Comparison of ENCODE assay signal across 20 cellular contexts in genomic region chr20:58433029-58433657, GRCh38. TPM values are rescaled to one million over a fixed set of nuclear protein-coding genes. Genes with fewer than 3 reads are reported as not detected.
DNase-seq lines count a peak whose midpoint lies in the region; ATAC-seq and TF ChIP-seq lines count a peak whose summit lies in the region.
"Had no signal": no experiment of that assay in that cellular context is flagged by ENCODE, and none has a peak within 500 bp of the region (broad histone marks: within the 10 kb centered on the region; RNA-seq: fewer than 3 reads in every experiment).

No MANE protein-coding gene starts in this region.

- peaks cover 13% of the 10 kb centered on the region for H3K36me3 Mint-ChIP-seq in activated naive CD8-positive, alpha-beta T cell
- peaks cover 25% of the 10 kb centered on the region for H3K36me3 Mint-ChIP-seq in activated naive CD8-positive, alpha-beta T cell treated with anti-CD3 and anti-CD28 coated beads, Interleukin-2, amount 50 U/mL, for 24 hours (ENCODE audit: low read depth)

- intact Hi-C loops in psoas muscle (cut with DNase I), result no loop called here

- no peaks in the 10 kb centered on the region for H3K27me3 ChIP-seq in fibroblast of lung (ENCODE audit: control insufficient read depth, insufficient read depth, low read length)
- no peaks in the 10 kb centered on the region for H3K27me3 ChIP-seq in subcutaneous abdominal adipose tissue (ENCODE audit: control insufficient read depth in 5 of 5, insufficient read depth in 4 of 5, low read length in 5 of 5)
- H3K27me3 ChIP-seq in psoas muscle (ENCODE audit: insufficient read depth in 3 of 3, low read length in 2 of 3), result no peaks in the 10 kb centered on the region

- H3K9me3 Mint-ChIP-seq in activated naive CD8-positive, alpha-beta T cell (ENCODE audit: low read depth), result no peaks in the 10 kb centered on the region
- H3K9me3 Mint-ChIP-seq in activated naive CD8-positive, alpha-beta T cell treated with anti-CD3 and anti-CD28 coated beads, Interleukin-2, amount 50 U/mL, for 24 hours, result no peaks in the 10 kb centered on the region
- H3K9me3 Mint-ChIP-seq: activated T-helper 1 cell treated with anti-CD3 and anti-CD28 coated beads, Interleukin-12 subunit alpha, Interleukin-12 subunit beta, Interleukin-2, Interleukin-4 antibody, amounts not matched to agents 30 ng/mL and 10 ng/mL and 1 ng/mL, durations not matched to agents 14 hours and 24 hours and 36 hours; stimulated activated naive B cell treated with anti-CD40 and anti-IgM and Interleukin-4, amounts not matched to agents 10 μg/mL and 1 μg/mL and 100 μg/mL, for 72 hours had no signal

- no peak overlapping the region for H3K9ac ChIP-seq in fibroblast of lung (ENCODE audit: insufficient read depth, low read length)
- no peak overlapping the region for H3K9ac ChIP-seq in subcutaneous abdominal adipose tissue (ENCODE audit: low read length in 5 of 5)

- H3K27ac ChIP-seq in KOPT-K1 (ENCODE audit: low read depth, low read length, poor library complexity, severe bottlenecking) (peak overlapping the region; percentile 7), fibroblast of lung (ENCODE audit: insufficient read depth, low read length) (peak overlapping the region; percentile 3), subcutaneous abdominal adipose tissue (ENCODE audit: low read depth, low read length) (peak overlapping the region; percentile 19), psoas muscle (no peak overlapping the region)
- H3K27ac ChIP-seq: skin epidermis had no signal

- peaks cover 49% of the 10 kb centered on the region for H3K4me1 Mint-ChIP-seq in activated naive CD8-positive, alpha-beta T cell (ENCODE audit: low read depth)
- H3K4me1 Mint-ChIP-seq in activated naive CD8-positive, alpha-beta T cell treated with anti-CD3 and anti-CD28 coated beads, Interleukin-2, amount 50 U/mL, for 24 hours, result peaks cover 32% of the 10 kb centered on the region

- H3K36me3 ChIP-seq in KOPT-K1 (ENCODE audit: insufficient read depth, low read length) (peaks cover 40% of the 10 kb centered on the region), fibroblast of lung (ENCODE audit: control insufficient read depth, insufficient read depth, low read length) (peaks cover 2% of the 10 kb centered on the region), subcutaneous abdominal adipose tissue (ENCODE audit: control insufficient read depth in 5 of 5, insufficient read depth in 5 of 5, low read length in 5 of 5) (peaks cover 3 to 10% (median 7%) of the 10 kb centered on the region in 5 donors), psoas muscle (ENCODE audit: insufficient read depth in 1 of 2, low read depth in 1 of 2) (peaks cover 0 to 7% of the 10 kb centered on the region in 2 donors)

- no peak overlapping the region for H3K4me2 ChIP-seq in fibroblast of lung (ENCODE audit: extremely low read depth, insufficient read depth, low read length)

- no peak for TF ChIP-seq POLR2A in erythroblast (IDR thresholded peaks at IDR 0.05; ENCODE audit: low read length)

- TF ChIP-seq CTCF in fibroblast of lung (conservative IDR thresholded peaks at IDR 0.05 in 1 of 2, IDR thresholded peaks at IDR 0.05 in 1 of 2; ENCODE audit: low read depth in 1 of 2, low read length in 2 of 2), result no peak
- no peak for TF ChIP-seq CTCF in psoas muscle (IDR thresholded peaks at IDR 0.05)

- H3K4me1 ChIP-seq in fibroblast of lung (ENCODE audit: control insufficient read depth, extremely low read depth, insufficient read depth, low read length) (peaks cover 13% of the 10 kb centered on the region), subcutaneous abdominal adipose tissue (ENCODE audit: control insufficient read depth in 5 of 5, insufficient read depth in 5 of 5, low read length in 5 of 5) (peaks cover 2 to 29% (median 24%) of the 10 kb centered on the region in 5 donors), psoas muscle (peaks cover 23% of the 10 kb centered on the region)

- H3K27me3 Mint-ChIP-seq in activated naive CD8-positive, alpha-beta T cell, result no peaks in the 10 kb centered on the region
- no peaks in the 10 kb centered on the region for H3K27me3 Mint-ChIP-seq in activated naive CD8-positive, alpha-beta T cell treated with anti-CD3 and anti-CD28 coated beads, Interleukin-2, amount 50 U/mL, for 24 hours
- H3K27me3 Mint-ChIP-seq: stimulated activated naive B cell treated with anti-CD40 and anti-IgM and Interleukin-4, amounts not matched to agents 10 μg/mL and 1 μg/mL and 100 μg/mL, for 72 hours had no signal

- no peak for ATAC-seq in activated naive CD8-positive, alpha-beta T cell treated with anti-CD3 and anti-CD28 coated beads, Interleukin-2, amount 50 U/mL, for 24 hours
- ATAC-seq in psoas muscle, result no peak
- ATAC-seq: stimulated activated naive B cell treated with anti-CD40 and anti-IgM and Interleukin-4, amounts not matched to agents 10 μg/mL and 1 μg/mL and 100 μg/mL, for 72 hours had no signal

- peak overlapping the region; percentile 11 for H3K27ac Mint-ChIP-seq in activated naive CD8-positive, alpha-beta T cell
- H3K27ac Mint-ChIP-seq in activated naive CD8-positive, alpha-beta T cell treated with anti-CD3 and anti-CD28 coated beads, Interleukin-2, amount 50 U/mL, for 24 hours, result no peak overlapping the region
- H3K27ac Mint-ChIP-seq: activated T-helper 1 cell treated with anti-CD3 and anti-CD28 coated beads, Interleukin-12 subunit alpha, Interleukin-12 subunit beta, Interleukin-2, Interleukin-4 antibody, amounts not matched to agents 30 ng/mL and 10 ng/mL and 1 ng/mL, durations not matched to agents 14 hours and 24 hours and 36 hours; stimulated activated naive B cell treated with anti-CD40 and anti-IgM and Interleukin-4, amounts not matched to agents 10 μg/mL and 1 μg/mL and 100 μg/mL, for 72 hours had no signal

- no peaks in the 10 kb centered on the region for H4K20me1 ChIP-seq in fibroblast of lung (ENCODE audit: control insufficient read depth, extremely low read depth, insufficient read depth, low read length)

- no peak overlapping the region for H3K4me3 ChIP-seq in fibroblast of lung (replicated peaks in 1 of 4; ENCODE audit: control extremely low read depth in 1 of 4, insufficient read depth in 1 of 4, low read depth in 3 of 4, low read length in 4 of 4)
- H3K4me3 ChIP-seq in subcutaneous abdominal adipose tissue (ENCODE audit: low read depth in 1 of 5, low read length in 5 of 5), result no peak overlapping the region
- no peak overlapping the region for H3K4me3 ChIP-seq in psoas muscle
- H3K4me3 ChIP-seq: skin epidermis had no signal

- no peak overlapping the region for H2AFZ ChIP-seq in fibroblast of lung (ENCODE audit: low read length)

- DNase-seq in activated naive CD8-positive, alpha-beta T cell treated with anti-CD3 and anti-CD28 coated beads, Interleukin-2, amount 50 U/mL, for 24 hours, result no peak
- DNase-seq in fibroblast of lung (ENCODE audit: low read depth in 2 of 2) (no peak), epidermal melanocyte (ENCODE audit: insufficient read length, low spot score) (no peak), psoas muscle (no peak), erythroblast (lab: John Stamatoyannopoulos, UW) (no peak)
- DNase-seq: aorta; glutamatergic neuron; Karpas-422; midbrain; NCI-H1417 treated with DMSO at 0.1 percent for 48 hours; NCI-H2227 treated with DMSO at 0.1 percent for 48 hours; NK-92 treated with Interleukin-12 subunit alpha and Interleukin-12 subunit beta, amount 100 ng/mL, for 24 hours; occipital lobe; SHP77; stimulated activated naive B cell treated with anti-CD40 and anti-IgM and Interleukin-4, amounts not matched to agents 10 μg/mL and 1 μg/mL and 100 μg/mL, for 72 hours had no signal

- H3K4me3 Mint-ChIP-seq in activated naive CD8-positive, alpha-beta T cell, result no peak overlapping the region
- no peak overlapping the region for H3K4me3 Mint-ChIP-seq in activated naive CD8-positive, alpha-beta T cell treated with anti-CD3 and anti-CD28 coated beads, Interleukin-2, amount 50 U/mL, for 24 hours
- H3K4me3 Mint-ChIP-seq: activated T-helper 1 cell treated with anti-CD3 and anti-CD28 coated beads, Interleukin-12 subunit alpha, Interleukin-12 subunit beta, Interleukin-2, Interleukin-4 antibody, amounts not matched to agents 30 ng/mL and 10 ng/mL and 1 ng/mL, durations not matched to agents 14 hours and 24 hours and 36 hours; stimulated activated naive B cell treated with anti-CD40 and anti-IgM and Interleukin-4, amounts not matched to agents 10 μg/mL and 1 μg/mL and 100 μg/mL, for 72 hours had no signal

- H3K9me3 ChIP-seq in KOPT-K1 (ENCODE audit: insufficient read depth, low read length, poor library complexity, severe bottlenecking), result no peaks in the 10 kb centered on the region
- no peaks in the 10 kb centered on the region for H3K9me3 ChIP-seq in fibroblast of lung (ENCODE audit: control insufficient read depth, insufficient read depth, low read depth, low read length)
- no peaks in the 10 kb centered on the region for H3K9me3 ChIP-seq in subcutaneous abdominal adipose tissue (ENCODE audit: control insufficient read depth in 5 of 5, low read length in 5 of 5)
- no peaks in the 10 kb centered on the region for H3K9me3 ChIP-seq in psoas muscle

- H3K79me2 ChIP-seq in fibroblast of lung (ENCODE audit: control insufficient read depth, insufficient read depth, low read length), result peaks cover 60% of the 10 kb centered on the region

- 75 to 94% (median 82%) methylated on average over 2 of the region's 2 CpGs for WGBS in psoas muscle, 3 donors

RNA-seq across cellular contexts. Expression of gene VAPB, which starts 44.1 kb away (rescaled TPM):
- total RNA-seq in fibroblast of lung (10.8 and 13.0 TPM in 2 replicates), psoas muscle (10 to 100 TPM; 64.0 to 84.5 (median 77.5) TPM)
- polyA plus RNA-seq in fibroblast of lung (38.7 and 43.7 TPM in 2 replicates), psoas muscle (10 to 100 TPM; 30.7 to 46.5 (median 44.4) TPM)
- polyA plus RNA-seq in fibroblast of lung (2012), result 35.3 and 39.5 TPM in 2 replicates
- 16.5 and 22.9 TPM in 2 replicates for polyA minus RNA-seq in fibroblast of lung (ENCODE audit: low replicate concordance)
